Comparison of ENCODE assay signal across 19 cellular contexts in the genomic region with DNA sequence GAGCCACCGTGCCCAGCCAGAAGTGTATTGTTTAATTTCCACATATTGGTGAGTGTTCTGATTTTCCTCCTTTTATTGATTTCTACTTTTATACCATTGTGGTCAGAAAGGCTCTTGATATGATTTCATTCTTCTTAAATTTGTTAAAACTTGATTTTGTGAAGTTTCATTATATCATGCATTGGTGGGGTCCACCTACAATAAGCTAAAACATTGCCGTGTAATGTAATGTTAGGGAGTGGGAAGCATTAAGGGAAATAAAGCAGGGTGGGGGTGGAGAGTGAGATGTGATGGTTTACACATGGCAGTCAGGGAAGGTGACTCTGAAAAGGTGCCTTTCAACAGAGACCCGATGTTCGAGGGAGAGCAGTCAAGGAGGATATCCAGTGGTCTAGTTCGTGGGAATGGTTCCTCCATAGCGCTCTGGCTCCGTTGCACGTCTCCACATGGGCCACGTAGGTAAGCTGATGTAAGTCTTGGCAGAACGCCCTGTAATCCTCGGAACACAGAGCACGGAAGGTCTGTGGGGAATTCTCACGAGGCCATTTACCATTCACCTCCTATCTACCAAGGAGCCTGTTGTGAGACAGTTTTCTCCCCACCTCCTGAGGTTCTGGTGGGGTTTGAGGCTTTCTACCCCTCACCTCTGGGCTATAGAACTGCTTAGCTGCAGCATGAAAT. TPM values are rescaled to one million over a fixed set of nuclear protein-coding genes. Genes with fewer than 3 reads are reported as not detected.
DNase-seq lines count a peak whose midpoint lies in the region; ATAC-seq and TF ChIP-seq lines count a peak whose summit lies in the region.
"Had no signal": no experiment of that assay in that cellular context is flagged by ENCODE, and none has a peak within 500 bp of the region (broad histone marks: within the 10 kb centered on the region; RNA-seq: fewer than 3 reads in every experiment).

No MANE protein-coding gene starts in this region.

- no peaks in the 10 kb centered on the region for H4K20me1 ChIP-seq in PC-9 (ENCODE audit: insufficient read depth)
- H4K20me1 ChIP-seq in neural progenitor cell (ENCODE audit: low read depth) = no peaks in the 10 kb centered on the region

- DNase-seq in D341Med (ENCODE audit: low spot score) = peak; percentile 66
- DNase-seq in NCI-H2171 (lab: John Stamatoyannopoulos, UW) = peak; percentile 77
- peak; percentile 67 to 72 for DNase-seq in lung microvascular endothelial cell (ENCODE audit: low read depth in 2 of 2)
- DNase-seq in activated CD4-positive, alpha-beta T cell treated with anti-CD3 and anti-CD28 coated beads, Interleukin-2, amount 50 U/mL, for 48 hours = no peak
- DNase-seq in PC-9 = no peak
- no peak for DNase-seq in neural progenitor cell (ENCODE audit: low spot score)
- no peak for DNase-seq in activated T-cell treated with anti-CD3 and anti-CD28 coated beads, Interleukin-2, amount 50 U/mL, for 4 hours
- DNase-seq: activated CD4-positive, alpha-beta T cell treated with anti-CD3 and anti-CD28 coated beads for 4 hours; activated T-cell treated with anti-CD3 and anti-CD28 coated beads, Interleukin-2, amount 50 U/mL, for 48 hours; adrenal gland; GF-D8; NCI-H1930; nephron progenitor cell; sigmoid colon; T-helper 17 cell had no signal

- intact Hi-C loops in PC-9 (cut with micrococcal nuclease; ENCODE audit: unreplicated experiment) = no loop called here

- ATAC-seq in activated T-cell treated with anti-CD3 and anti-CD28 coated beads, Interleukin-2, amount 50 U/mL, for 4 hours = no peak
- ATAC-seq: T-helper 17 cell had no signal

- H3K27ac ChIP-seq in PC-9 (no peak overlapping the region), neural progenitor cell (no peak overlapping the region)

- no peaks in the 10 kb centered on the region for H3K4me1 ChIP-seq in endocrine pancreas (ENCODE audit: control insufficient read depth, insufficient read depth, low read length)
- no peaks in the 10 kb centered on the region for H3K4me1 ChIP-seq in PC-9 (replicated peaks; ENCODE audit: insufficient read depth)
- no peaks in the 10 kb centered on the region for H3K4me1 ChIP-seq in neural progenitor cell
- H3K4me1 ChIP-seq: adrenal gland, sigmoid colon had no signal

- no peak overlapping the region for H3K4me3 Mint-ChIP-seq in neural progenitor cell
- no peak overlapping the region for H3K4me3 Mint-ChIP-seq in activated T-cell treated with anti-CD3 and anti-CD28 coated beads, Interleukin-2, amount 50 U/mL, for 4 hours
- H3K4me3 Mint-ChIP-seq: CD14-positive monocyte; nephron progenitor cell; stimulated activated naive CD8-positive, alpha-beta T cell treated with anti-CD3 and anti-CD28 coated beads, Interleukin-15, Interleukin-2, amounts not matched to agents 100 ng/mL and 50 ng/mL, for 24 hours; T-helper 17 cell had no signal

- H3K4me2 ChIP-seq in PC-9 = no peak overlapping the region
- H3K4me2 ChIP-seq in neural progenitor cell = no peak overlapping the region

- H3K36me3 ChIP-seq in endocrine pancreas (ENCODE audit: control insufficient read depth, insufficient read depth, low read length) = no peaks in the 10 kb centered on the region
- H3K36me3 ChIP-seq in PC-9 (ENCODE audit: low read depth) = no peaks in the 10 kb centered on the region
- H3K36me3 ChIP-seq in neural progenitor cell = no peaks in the 10 kb centered on the region
- H3K36me3 ChIP-seq: adrenal gland, sigmoid colon had no signal

- no peaks in the 10 kb centered on the region for H3F3A ChIP-seq in PC-9 (ENCODE audit: insufficient read depth, low read depth)
- no peaks in the 10 kb centered on the region for H3F3A ChIP-seq in neural progenitor cell (ENCODE audit: low read depth)

- POLR2A ChIA-PET in PC-9 (lab: Charles Lee; ENCODE audit: unreplicated experiment) = no interaction called here

- H2AFZ ChIP-seq in PC-9 (no peak overlapping the region), neural progenitor cell (replicated peaks) (no peak overlapping the region)

- CTCF ChIA-PET in PC-9 (lab: Charles Lee) = no interaction called here

- H3K27me3 Mint-ChIP-seq in neural progenitor cell (ENCODE audit: insufficient read depth, low read depth) = no peaks in the 10 kb centered on the region
- no peaks in the 10 kb centered on the region for H3K27me3 Mint-ChIP-seq in activated T-cell treated with anti-CD3 and anti-CD28 coated beads, Interleukin-2, amount 50 U/mL, for 4 hours (ENCODE audit: low read depth)
- H3K27me3 Mint-ChIP-seq: stimulated activated naive CD8-positive, alpha-beta T cell treated with anti-CD3 and anti-CD28 coated beads, Interleukin-15, Interleukin-2, amounts not matched to agents 100 ng/mL and 50 ng/mL, for 24 hours; T-helper 17 cell had no signal

- H3K9me2 ChIP-seq in PC-9 (ENCODE audit: insufficient read depth) = no peaks in the 10 kb centered on the region

- H3K9ac ChIP-seq in endocrine pancreas (ENCODE audit: control insufficient read depth, insufficient read depth, low read length) (no peak overlapping the region), neural progenitor cell (no peak overlapping the region)

- peaks cover 3% of the 10 kb centered on the region for H3K4me1 Mint-ChIP-seq in neural progenitor cell
- no peaks in the 10 kb centered on the region for H3K4me1 Mint-ChIP-seq in activated T-cell treated with anti-CD3 and anti-CD28 coated beads, Interleukin-2, amount 50 U/mL, for 4 hours (ENCODE audit: low read depth)
- H3K4me1 Mint-ChIP-seq: nephron progenitor cell, T-helper 17 cell had no signal

- H3K36me3 Mint-ChIP-seq in neural progenitor cell = no peaks in the 10 kb centered on the region
- H3K36me3 Mint-ChIP-seq in activated T-cell treated with anti-CD3 and anti-CD28 coated beads, Interleukin-2, amount 50 U/mL, for 4 hours (ENCODE audit: insufficient read depth) = no peaks in the 10 kb centered on the region
- H3K36me3 Mint-ChIP-seq: CD14-positive monocyte had no signal

- H3K9me3 ChIP-seq in endocrine pancreas (ENCODE audit: control insufficient read depth, low read length) = no peaks in the 10 kb centered on the region
- H3K9me3 ChIP-seq in PC-9 (ENCODE audit: insufficient read depth, low read depth) = no peaks in the 10 kb centered on the region
- no peaks in the 10 kb centered on the region for H3K9me3 ChIP-seq in neural progenitor cell (ENCODE audit: low read depth)
- H3K9me3 ChIP-seq: adrenal gland, sigmoid colon had no signal

- H3K4me3 ChIP-seq in endocrine pancreas (ENCODE audit: control insufficient read depth, insufficient read depth, low read length) (peak overlapping the region; percentile 24), PC-9 (no peak overlapping the region), neural progenitor cell (no peak overlapping the region)
- H3K4me3 ChIP-seq: adrenal gland, dorsolateral prefrontal cortex, sigmoid colon had no signal

- BruUV-seq in PC-9 (replicated peaks; lab: Mats Ljungman, UMichigan) = no TSS peak

- TF ChIP-seq CTCF in PC-9 (conservative IDR thresholded peaks at IDR 0.05) = no peak
- no peak for TF ChIP-seq CTCF in neural progenitor cell (IDR thresholded peaks at IDR 0.05)

- H3K27me3 ChIP-seq in endocrine pancreas (ENCODE audit: control insufficient read depth, insufficient read depth, low read length) (no peaks in the 10 kb centered on the region), PC-9 (ENCODE audit: insufficient read depth, low read depth) (no peaks in the 10 kb centered on the region), neural progenitor cell (no peaks in the 10 kb centered on the region)
- H3K27me3 ChIP-seq: adrenal gland, sigmoid colon had no signal

- no peaks in the 10 kb centered on the region for H3K79me2 ChIP-seq in PC-9 (ENCODE audit: low read depth)
- no peaks in the 10 kb centered on the region for H3K79me2 ChIP-seq in neural progenitor cell (ENCODE audit: low read depth)

- H3K9me3 Mint-ChIP-seq in neural progenitor cell = peaks cover 4% of the 10 kb centered on the region
- H3K9me3 Mint-ChIP-seq in activated T-cell treated with anti-CD3 and anti-CD28 coated beads, Interleukin-2, amount 50 U/mL, for 4 hours = no peaks in the 10 kb centered on the region
- H3K9me3 Mint-ChIP-seq: stimulated activated naive CD8-positive, alpha-beta T cell treated with anti-CD3 and anti-CD28 coated beads, Interleukin-15, Interleukin-2, amounts not matched to agents 100 ng/mL and 50 ng/mL, for 24 hours had no signal

- H3K27ac Mint-ChIP-seq in neural progenitor cell = no peak overlapping the region
- H3K27ac Mint-ChIP-seq: CD14-positive monocyte; nephron progenitor cell; stimulated activated naive CD8-positive, alpha-beta T cell treated with anti-CD3 and anti-CD28 coated beads, Interleukin-15, Interleukin-2, amounts not matched to agents 100 ng/mL and 50 ng/mL, for 24 hours; T-helper 17 cell had no signal

RNA-seq across cellular contexts. Expression of a gene that starts 7.7 kb away (rescaled TPM):
- 88.7 and 90.9 TPM in 2 replicates for total RNA-seq in lung microvascular endothelial cell
- 28.6 and 43.9 TPM in 2 replicates for total RNA-seq in PC-9 (2021)
- total RNA-seq in neural progenitor cell (ENCODE audit: low replicate concordance) = 20.9 and 39.0 TPM in 2 replicates
- total RNA-seq in activated T-cell treated with anti-CD3 and anti-CD28 coated beads, Interleukin-2, amount 50 U/mL, for 4 hours = 10 to 100 TPM; 36.4 to 49.5 (median 36.9) TPM

RNA-seq across cellular contexts. Expression of a gene that starts 15.3 kb away (rescaled TPM):
- total RNA-seq in lung microvascular endothelial cell (86.1 and 320 TPM in 2 replicates), PC-9 (2021) (120 and 134 TPM in 2 replicates), neural progenitor cell (ENCODE audit: low replicate concordance) (101 and 130 TPM in 2 replicates)
- 100 to 1,000 TPM; 459 to 489 (median 484) TPM for total RNA-seq in activated T-cell treated with anti-CD3 and anti-CD28 coated beads, Interleukin-2, amount 50 U/mL, for 4 hours

RNA-seq across cellular contexts. Expression of a gene that starts 50.1 kb away (rescaled TPM):
- total RNA-seq in lung microvascular endothelial cell (4.1 and 7.9 TPM in 2 replicates), PC-9 (2021) (7.4 and 9.0 TPM in 2 replicates), neural progenitor cell (ENCODE audit: low replicate concordance) (1.5 and 3.1 TPM in 2 replicates)
- total RNA-seq in activated T-cell treated with anti-CD3 and anti-CD28 coated beads, Interleukin-2, amount 50 U/mL, for 4 hours = 10 to 100 TPM; 15.1 to 17.4 (median 16.5) TPM

Comparison
In these comparisons a context has a peak if more than half of its experiments do, and no peak if none do; other contexts are left out.
1. DNase-seq: peak in D341Med (single experiment), NCI-H2171 (single experiment) and lung microvascular endothelial cell (2 of 2); none in activated CD4-positive, alpha-beta T cell treated with anti-CD3 and anti-CD28 coated beads, Interleukin-2, amount 50 U/mL, for 48 hours (0 of 2), PC-9 (0 of 2), neural progenitor cell (single experiment) and activated T-cell treated with anti-CD3 and anti-CD28 coated beads, Interleukin-2, amount 50 U/mL, for 4 hours (single experiment).